Comparison of ENCODE assay signal across 14 cellular contexts in genomic region chr1:184826001-184826400, GRCh38.
A peak's percentile ranks its signal among the peaks of the same experiment; 100 is the strongest.
DNase-seq lines count a peak whose midpoint lies in the region; ATAC-seq and TF ChIP-seq lines count a peak whose summit lies in the region.
"Had no signal": no experiment of that assay in that cellular context is flagged by ENCODE, and none has a peak within 500 bp of the region (broad histone marks: within the 10 kb centered on the region; RNA-seq: fewer than 3 reads in every experiment).

No MANE protein-coding gene starts in this region.

- ATAC-seq in HG02610 (IDR thresholded peaks at IDR 0.05; ENCODE audit: unreplicated experiment) = peak; percentile 48
- no peak for ATAC-seq in GM21717 (IDR thresholded peaks at IDR 0.05; ENCODE audit: unreplicated experiment)
- no peak for ATAC-seq in GM21526 (IDR thresholded peaks at IDR 0.05; ENCODE audit: low FRiP score, unreplicated experiment)
- ATAC-seq: activated T-cell treated with anti-CD3 and anti-CD28 coated beads, Interleukin-2, amount 50 U/mL, for 72 hours had no signal

- no peak overlapping the region for H3K9ac ChIP-seq in SK-N-SH

- H3F3A ChIP-seq in SK-N-SH (replicated peaks; ENCODE audit: insufficient read depth) = peaks cover 8% of the 10 kb centered on the region

- H3K9me2 ChIP-seq in SK-N-SH = no peaks in the 10 kb centered on the region

- no peak for TF ChIP-seq CTCF in brain (conservative IDR thresholded peaks at IDR 0.05)
- no peak for TF ChIP-seq CTCF in neutrophil (IDR thresholded peaks at IDR 0.05)
- TF ChIP-seq CTCF in SK-N-SH (IDR thresholded peaks at IDR 0.05) = no peak

- peaks cover 7 to 81% (median 36%) of the 10 kb centered on the region in 3 donors for H3K36me3 Mint-ChIP-seq in CD8-positive, alpha-beta memory T cell
- H3K36me3 Mint-ChIP-seq in brain = peaks cover 4% of the 10 kb centered on the region
- H3K36me3 Mint-ChIP-seq in activated T-helper 1 cell treated with anti-CD3 and anti-CD28 coated beads, Interleukin-12 subunit alpha, Interleukin-12 subunit beta, Interleukin-2, Interleukin-4 antibody, amounts not matched to agents 30 ng/mL and 10 ng/mL and 1 ng/mL, durations not matched to agents 14 hours and 24 hours and 36 hours (ENCODE audit: low read depth) = peaks cover 23% of the 10 kb centered on the region

- H3K9me3 Mint-ChIP-seq in CD8-positive, alpha-beta memory T cell = no peaks in the 10 kb centered on the region
- H3K9me3 Mint-ChIP-seq in brain = no peaks in the 10 kb centered on the region
- no peaks in the 10 kb centered on the region for H3K9me3 Mint-ChIP-seq in activated T-helper 1 cell treated with anti-CD3 and anti-CD28 coated beads, Interleukin-12 subunit alpha, Interleukin-12 subunit beta, Interleukin-2, Interleukin-4 antibody, amounts not matched to agents 30 ng/mL and 10 ng/mL and 1 ng/mL, durations not matched to agents 14 hours and 24 hours and 36 hours
- H3K9me3 Mint-ChIP-seq: activated CD4-positive, alpha-beta T cell treated with anti-CD3 and anti-CD28 coated beads, Interleukin-2, amount 10 ng/mL, durations not matched to agents 24 days and 14 days; activated T-cell treated with anti-CD3 and anti-CD28 coated beads, Interleukin-2, amount 50 U/mL, for 72 hours had no signal

- no peak overlapping the region for H3K4me3 ChIP-seq in CD8-positive, alpha-beta memory T cell (ENCODE audit: low read length)
- no peak overlapping the region for H3K4me3 ChIP-seq in neutrophil (ENCODE audit: low read depth in 1 of 2, low read length in 1 of 2)
- no peak overlapping the region for H3K4me3 ChIP-seq in SK-N-SH (ENCODE audit: low read depth in 2 of 2, low read length in 1 of 2)
- H3K4me3 ChIP-seq: HAP-1 had no signal

- no peaks in the 10 kb centered on the region for H3K27me3 ChIP-seq in CD8-positive, alpha-beta memory T cell (ENCODE audit: insufficient read depth, low read length, poor library complexity, severe bottlenecking)
- no peaks in the 10 kb centered on the region for H3K27me3 ChIP-seq in neutrophil
- no peaks in the 10 kb centered on the region for H3K27me3 ChIP-seq in SK-N-SH (ENCODE audit: insufficient read depth)

- TF ChIP-seq RAD21 in SK-N-SH (IDR thresholded peaks at IDR 0.05; ENCODE audit: low read length) = no peak

- no peak for TF ChIP-seq EP300 in SK-N-SH (IDR thresholded peaks at IDR 0.05; ENCODE audit: borderline replicate concordance in 1 of 2, low read depth in 1 of 2, low read length in 1 of 2)

- H4K20me1 ChIP-seq in SK-N-SH (ENCODE audit: insufficient read depth) = no peaks in the 10 kb centered on the region

- H3K4me1 Mint-ChIP-seq in CD8-positive, alpha-beta memory T cell = peaks cover 0 to 9% (median 2%) of the 10 kb centered on the region in 3 donors
- H3K4me1 Mint-ChIP-seq in brain = peaks cover 43% of the 10 kb centered on the region
- H3K4me1 Mint-ChIP-seq in activated T-helper 1 cell treated with anti-CD3 and anti-CD28 coated beads, Interleukin-12 subunit alpha, Interleukin-12 subunit beta, Interleukin-2, Interleukin-4 antibody, amounts not matched to agents 30 ng/mL and 10 ng/mL and 1 ng/mL, durations not matched to agents 14 hours and 24 hours and 36 hours (ENCODE audit: low read depth) = peaks cover 16% of the 10 kb centered on the region

- DNase-seq in CD8-positive, alpha-beta memory T cell = no peak
- no peak for DNase-seq in activated T-helper 1 cell treated with anti-CD3 and anti-CD28 coated beads, Interleukin-12 subunit alpha, Interleukin-12 subunit beta, Interleukin-2, Interleukin-4 antibody, amounts not matched to agents 30 ng/mL and 10 ng/mL and 1 ng/mL, durations not matched to agents 14 hours and 24 hours and 36 hours (ENCODE audit: low spot score)
- DNase-seq in SK-N-SH = no peak
- DNase-seq: activated CD4-positive, alpha-beta T cell treated with anti-CD3 and anti-CD28 coated beads, Interleukin-2, amount 10 ng/mL, durations not matched to agents 24 days and 14 days; activated T-cell treated with anti-CD3 and anti-CD28 coated beads, Interleukin-2, amount 50 U/mL, for 72 hours; SIG-M5; stimulated activated naive CD4-positive, alpha-beta T cell treated with Interleukin-2 at 50 U/mL for 16 hours; T1000 had no signal

- POLR2A ChIA-PET in CD8-positive, alpha-beta memory T cell (lab: Charles Lee) = no interaction called here
- POLR2A ChIA-PET in SK-N-SH (lab: Yijun Ruan, JAX) = no interaction called here

- H3K4me2 ChIP-seq in SK-N-SH = no peak overlapping the region

- no peaks in the 10 kb centered on the region for H3K4me1 ChIP-seq in CD8-positive, alpha-beta memory T cell (ENCODE audit: insufficient read depth, low read length)
- peaks cover 38 to 44% of the 10 kb centered on the region in 2 experiments for H3K4me1 ChIP-seq in neutrophil (ENCODE audit: control insufficient read depth in 1 of 2, insufficient read depth in 1 of 2, low read depth in 1 of 2, low read length in 1 of 2)
- H3K4me1 ChIP-seq in SK-N-SH (ENCODE audit: control insufficient read depth in 1 of 2, insufficient read depth in 2 of 2, low read depth in 1 of 2, low read length in 1 of 2) = peaks cover 2 to 11% of the 10 kb centered on the region in 2 experiments; a peak in 3 of 4 replicates
- H3K4me1 ChIP-seq: HAP-1 had no signal

- H3K9me3 ChIP-seq in CD8-positive, alpha-beta memory T cell (ENCODE audit: low read length) = no peaks in the 10 kb centered on the region
- H3K9me3 ChIP-seq in neutrophil (no peaks in the 10 kb centered on the region), SK-N-SH (no peaks in the 10 kb centered on the region)
- H3K9me3 ChIP-seq: HAP-1 had no signal

- intact Hi-C loops in activated T-helper 1 cell treated with anti-CD3 and anti-CD28 coated beads, Interleukin-12 subunit alpha, Interleukin-12 subunit beta, Interleukin-2, Interleukin-4 antibody, amounts not matched to agents 30 ng/mL and 10 ng/mL and 1 ng/mL, durations not matched to agents 14 hours and 24 hours and 36 hours (cut with micrococcal nuclease) = no loop called here

- H3K4me3 Mint-ChIP-seq in CD8-positive, alpha-beta memory T cell = no peak overlapping the region
- H3K4me3 Mint-ChIP-seq in brain = no peak overlapping the region
- H3K4me3 Mint-ChIP-seq in activated T-helper 1 cell treated with anti-CD3 and anti-CD28 coated beads, Interleukin-12 subunit alpha, Interleukin-12 subunit beta, Interleukin-2, Interleukin-4 antibody, amounts not matched to agents 30 ng/mL and 10 ng/mL and 1 ng/mL, durations not matched to agents 14 hours and 24 hours and 36 hours = no peak overlapping the region
- H3K4me3 Mint-ChIP-seq: activated CD4-positive, alpha-beta T cell treated with anti-CD3 and anti-CD28 coated beads, Interleukin-2, amount 10 ng/mL, durations not matched to agents 24 days and 14 days; activated T-cell treated with anti-CD3 and anti-CD28 coated beads, Interleukin-2, amount 50 U/mL, for 72 hours had no signal

- H2AFZ ChIP-seq in SK-N-SH (ENCODE audit: low read depth) = no peak overlapping the region

- no peaks in the 10 kb centered on the region for H3K36me3 ChIP-seq in CD8-positive, alpha-beta memory T cell (ENCODE audit: insufficient read depth, low read length)
- H3K36me3 ChIP-seq in neutrophil (peaks cover 74% of the 10 kb centered on the region), SK-N-SH (replicated peaks in 1 of 2; ENCODE audit: control insufficient read depth in 1 of 2, insufficient read depth in 2 of 2, low read length in 1 of 2) (peaks cover 14 to 27% of the 10 kb centered on the region in 2 experiments)
- H3K36me3 ChIP-seq: HAP-1 had no signal

- CTCF ChIA-PET in CD8-positive, alpha-beta memory T cell (lab: Charles Lee) = interaction anchor here (1.6 kb wide), 1 partner anchor 75 kb away, joined by 4 read pairs; no protein-coding TSS in a partner anchor
- CTCF ChIA-PET in SK-N-SH (lab: Yijun Ruan, JAX) = interaction anchor here (1.4 kb wide), 1 partner anchor 20 kb away, joined by 6 read pairs; no protein-coding TSS in a partner anchor

- H3K27me3 Mint-ChIP-seq in CD8-positive, alpha-beta memory T cell = no peaks in the 10 kb centered on the region
- H3K27me3 Mint-ChIP-seq in brain = no peaks in the 10 kb centered on the region
- H3K27me3 Mint-ChIP-seq in activated T-helper 1 cell treated with anti-CD3 and anti-CD28 coated beads, Interleukin-12 subunit alpha, Interleukin-12 subunit beta, Interleukin-2, Interleukin-4 antibody, amounts not matched to agents 30 ng/mL and 10 ng/mL and 1 ng/mL, durations not matched to agents 14 hours and 24 hours and 36 hours (ENCODE audit: insufficient read depth) = no peaks in the 10 kb centered on the region
- H3K27me3 Mint-ChIP-seq: activated CD4-positive, alpha-beta T cell treated with anti-CD3 and anti-CD28 coated beads, Interleukin-2, amount 10 ng/mL, durations not matched to agents 24 days and 14 days had no signal

- 95% methylated on average over 5 of the region's 5 CpGs for WGBS in SK-N-SH (ENCODE audit: low lambda C conversion rate)

- H3K27ac ChIP-seq in CD8-positive, alpha-beta memory T cell (ENCODE audit: low read depth, low read length) = no peak overlapping the region
- peak overlapping the region; percentile 77 for H3K27ac ChIP-seq in neutrophil
- peak overlapping the region in 1 of 2 experiments; percentile 9; a peak in 1 of 4 replicates for H3K27ac ChIP-seq in SK-N-SH (ENCODE audit: low read depth in 2 of 2, low read length in 1 of 2)

- H3K79me2 ChIP-seq in SK-N-SH (ENCODE audit: insufficient read depth) = no peaks in the 10 kb centered on the region

- H3K27ac Mint-ChIP-seq in CD8-positive, alpha-beta memory T cell = peak overlapping the region in 5 of 8 donors; percentile 38 to 85 (median 69)
- H3K27ac Mint-ChIP-seq in brain = peak overlapping the region in 3 of 5 experiments; percentile 4 to 58 (median 18)
- no peak overlapping the region for H3K27ac Mint-ChIP-seq in activated T-helper 1 cell treated with anti-CD3 and anti-CD28 coated beads, Interleukin-12 subunit alpha, Interleukin-12 subunit beta, Interleukin-2, Interleukin-4 antibody, amounts not matched to agents 30 ng/mL and 10 ng/mL and 1 ng/mL, durations not matched to agents 14 hours and 24 hours and 36 hours
- H3K27ac Mint-ChIP-seq: activated CD4-positive, alpha-beta T cell treated with anti-CD3 and anti-CD28 coated beads, Interleukin-2, amount 10 ng/mL, durations not matched to agents 24 days and 14 days had no signal

TF ChIP-seq in SK-N-SH, 30 proteins besides CTCF, POLR2A, EP300 and RAD21 (continues in another document):
- TF ChIP-seq GABPA (IDR thresholded peaks at IDR 0.05; ENCODE audit: low read depth) = no peak
- no peak for TF ChIP-seq MAX (IDR thresholded peaks at IDR 0.05; ENCODE audit: low read depth)
- no peak for TF ChIP-seq PBX3 (IDR thresholded peaks at IDR 0.05)
